Comparison of ENCODE assay signal across 22 cellular contexts in genomic region chr6:36964908-36965307, GRCh38. TPM values are rescaled to one million over a fixed set of nuclear protein-coding genes. Genes with fewer than 3 reads are reported as not detected.
DNase-seq lines count a peak whose midpoint lies in the region; ATAC-seq and TF ChIP-seq lines count a peak whose summit lies in the region.
"Had no signal": no experiment of that assay in that cellular context is flagged by ENCODE, and none has a peak within 500 bp of the region (broad histone marks: within the 10 kb centered on the region; RNA-seq: fewer than 3 reads in every experiment).

No MANE protein-coding gene starts in this region.

- no TSS peak for BruUV-seq in Calu3 (replicated peaks; lab: Mats Ljungman, UMichigan)

- no peak for TF ChIP-seq CTCF in Calu3 (IDR thresholded peaks at IDR 0.05; ENCODE audit: unreplicated experiment)

- no peaks in the 10 kb centered on the region for H3K27me3 ChIP-seq in effector memory CD4-positive, alpha-beta T cell (replicated peaks; ENCODE audit: control insufficient read depth, insufficient read depth, low read length, poor library complexity, severe bottlenecking)
- H3K27me3 ChIP-seq: tibial artery had no signal

- H3K4me1 Mint-ChIP-seq in Calu3 (ENCODE audit: low read depth, unreplicated experiment), result peaks cover 29% of the 10 kb centered on the region
- peaks cover 43% of the 10 kb centered on the region for H3K4me1 Mint-ChIP-seq in stimulated activated effector memory CD8-positive, alpha-beta T cell treated with anti-CD3 and anti-CD28 coated beads, Interleukin-12 subunit alpha, Interleukin-12 subunit beta, amount 100 ng/mL, for 72 hours

- peaks cover 23% of the 10 kb centered on the region for H3K36me3 ChIP-seq in effector memory CD4-positive, alpha-beta T cell (ENCODE audit: control insufficient read depth, insufficient read depth, low read length)

- H3K27ac ChIP-seq in effector memory CD4-positive, alpha-beta T cell (ENCODE audit: insufficient read depth, low read length, poor library complexity, severe bottlenecking), result peak overlapping the region; percentile 62
- H3K27ac ChIP-seq: HL-60, psoas muscle, tibial artery had no signal

- H3K27ac Mint-ChIP-seq in Calu3 (ENCODE audit: unreplicated experiment), result peak overlapping the region; percentile 38
- peak overlapping the region; percentile 90 for H3K27ac Mint-ChIP-seq in stimulated activated effector memory CD8-positive, alpha-beta T cell treated with anti-CD3 and anti-CD28 coated beads, Interleukin-12 subunit alpha, Interleukin-12 subunit beta, amount 100 ng/mL, for 72 hours

- H3K4me3 Mint-ChIP-seq in Calu3 (ENCODE audit: low read depth, unreplicated experiment), result no peak overlapping the region
- no peak overlapping the region for H3K4me3 Mint-ChIP-seq in stimulated activated effector memory CD8-positive, alpha-beta T cell treated with anti-CD3 and anti-CD28 coated beads, Interleukin-12 subunit alpha, Interleukin-12 subunit beta, amount 100 ng/mL, for 72 hours

- peak; percentile 54 for DNase-seq in activated effector memory CD4-positive, alpha-beta T cell treated with anti-CD3 and anti-CD28 coated beads, Interleukin-2, amount 50 U/mL, for 16 hours
- DNase-seq in activated effector memory CD4-positive, alpha-beta T cell treated with Interleukin-2 at 50 U/mL for 16 hours, result no peak
- DNase-seq in Calu3 (no peak), putamen (ENCODE audit: low spot score) (no peak), Kasumi-1 (lab: John Stamatoyannopoulos, UW) (no peak)
- no peak for DNase-seq in effector memory CD4-positive, alpha-beta T cell
- no peak for DNase-seq in stimulated activated effector memory CD8-positive, alpha-beta T cell treated with anti-CD3 and anti-CD28 coated beads, Interleukin-12 subunit alpha, Interleukin-12 subunit beta, amount 100 ng/mL, for 72 hours (ENCODE audit: low spot score in 2 of 2)
- DNase-seq: activated gamma-delta T cell, COR-L47, foreskin fibroblast, hippocampal formation, mesendoderm, NCI-H1092, NCI-H2081 treated with DMSO at 0.1 percent for 48 hours, NCI-H510A treated with DMSO at 0.1 percent for 48 hours, psoas muscle had no signal

- no peaks in the 10 kb centered on the region for H3K27me3 Mint-ChIP-seq in Calu3 (ENCODE audit: unreplicated experiment)

- no peaks in the 10 kb centered on the region for H3K9me3 Mint-ChIP-seq in Calu3 (ENCODE audit: low read depth, unreplicated experiment)
- no peaks in the 10 kb centered on the region for H3K9me3 Mint-ChIP-seq in stimulated activated effector memory CD8-positive, alpha-beta T cell treated with anti-CD3 and anti-CD28 coated beads, Interleukin-12 subunit alpha, Interleukin-12 subunit beta, amount 100 ng/mL, for 72 hours

- H3K36me3 Mint-ChIP-seq in Calu3 (ENCODE audit: insufficient read depth, unreplicated experiment), result peaks cover 43% of the 10 kb centered on the region
- peaks cover 40% of the 10 kb centered on the region for H3K36me3 Mint-ChIP-seq in stimulated activated effector memory CD8-positive, alpha-beta T cell treated with anti-CD3 and anti-CD28 coated beads, Interleukin-12 subunit alpha, Interleukin-12 subunit beta, amount 100 ng/mL, for 72 hours

- CTCF ChIA-PET in Calu3 (lab: Charles Lee), result interaction anchor here (1.2 kb wide), 1 partner anchor 9 kb away, joined by 6 read pairs; no protein-coding TSS in a partner anchor

- no peak overlapping the region for H3K4me3 ChIP-seq in effector memory CD4-positive, alpha-beta T cell (ENCODE audit: insufficient read depth, low read depth, low read length, poor library complexity, severe bottlenecking)
- H3K4me3 ChIP-seq: psoas muscle, tibial artery had no signal

- no peaks in the 10 kb centered on the region for H3K9me3 ChIP-seq in effector memory CD4-positive, alpha-beta T cell (ENCODE audit: control insufficient read depth, low read length)
- H3K9me3 ChIP-seq: psoas muscle, tibial artery had no signal

- intact Hi-C loops in Calu3 (cut with micrococcal nuclease; ENCODE audit: unreplicated experiment), result no loop called here

- H3K4me1 ChIP-seq in effector memory CD4-positive, alpha-beta T cell (ENCODE audit: control insufficient read depth, insufficient read depth, low read length, poor library complexity, severe bottlenecking), result peaks cover 37% of the 10 kb centered on the region
- H3K4me1 ChIP-seq: psoas muscle had no signal

- no peak for ATAC-seq in stimulated activated effector memory CD8-positive, alpha-beta T cell treated with anti-CD3 and anti-CD28 coated beads, Interleukin-12 subunit alpha, Interleukin-12 subunit beta, amount 100 ng/mL, for 72 hours
- no peak for ATAC-seq in HG02759 (IDR thresholded peaks at IDR 0.05; ENCODE audit: unreplicated experiment)

RNA-seq across cellular contexts. Expression of gene PI16, which starts 10.4 kb away (rescaled TPM):
- total RNA-seq in Calu3 (2022), result 0.17 and 0.32 TPM in 2 replicates
- total RNA-seq: astrocyte, H4, kidney epithelial cell had no signal

RNA-seq across cellular contexts. Expression of gene MTCH1, which starts 21.1 kb away (rescaled TPM):
- total RNA-seq in Calu3 (2022), result 288 and 291 TPM in 2 replicates

RNA-seq across cellular contexts. Expression of gene FGD2, which starts 40.5 kb away (rescaled TPM):
- 0.19 and 1.0 TPM in 2 replicates for total RNA-seq in Calu3 (2022)
- total RNA-seq: astrocyte, H4 had no signal
